Comparison of ENCODE assay signal across 8 cellular contexts in genomic region chr4:9000505-9001001, GRCh38.
DNase-seq lines count a peak whose midpoint lies in the region; ATAC-seq and TF ChIP-seq lines count a peak whose summit lies in the region.
"Not testable (repeated sequence)": the region's sequence is repeated elsewhere in the genome, so short reads cannot be mapped to it uniquely, and the experiment has no call there.

No MANE protein-coding gene starts in this region.

- not testable (repeated sequence) for H3K4me1 Mint-ChIP-seq in activated T-helper 17 cell treated with anti-CD3 and anti-CD28 coated beads, Interleukin-2, amount 50 U/mL, for 72 hours

- peaks cover 15% of the 10 kb centered on the region for H3K27me3 Mint-ChIP-seq in activated T-helper 17 cell treated with anti-CD3 and anti-CD28 coated beads, Interleukin-2, amount 50 U/mL, for 72 hours

- TF ChIP-seq CTCF in testis (IDR thresholded peaks at IDR 0.05), result peak; percentile 81 to 89 (median 88)

- not testable (repeated sequence) for H3K36me3 ChIP-seq in rectal smooth muscle tissue (ENCODE audit: control insufficient read depth, insufficient read depth, low read length); testis (ENCODE audit: low read depth, missing control alignments)

- H3K9ac ChIP-seq in rectal smooth muscle tissue (ENCODE audit: low read length), result not testable (repeated sequence)

- H3K36me3 Mint-ChIP-seq in activated T-helper 17 cell treated with anti-CD3 and anti-CD28 coated beads, Interleukin-2, amount 50 U/mL, for 72 hours (ENCODE audit: low read depth), result not testable (repeated sequence)

- not testable (repeated sequence) for H3K27me3 ChIP-seq in rectal smooth muscle tissue (ENCODE audit: control insufficient read depth, insufficient read depth, low read length); testis

- H3K4me1 ChIP-seq in rectal smooth muscle tissue (ENCODE audit: control insufficient read depth, insufficient read depth, low read length); testis: not testable (repeated sequence)

- H3K27ac Mint-ChIP-seq in activated T-helper 17 cell treated with anti-CD3 and anti-CD28 coated beads, Interleukin-2, amount 50 U/mL, for 72 hours, result not testable (repeated sequence)

- H3K4me3 Mint-ChIP-seq in activated T-helper 17 cell treated with anti-CD3 and anti-CD28 coated beads, Interleukin-2, amount 50 U/mL, for 72 hours, result peak overlapping the region; percentile 46

- not testable (repeated sequence) for TF ChIP-seq POLR2A in testis (IDR thresholded peaks at IDR 0.05)

- ATAC-seq in activated T-helper 17 cell treated with anti-CD3 and anti-CD28 coated beads, Interleukin-2, amount 50 U/mL, for 72 hours (replicated peaks), result peak; percentile 37

- H3K27ac ChIP-seq in rectal smooth muscle tissue (ENCODE audit: low read depth, low read length); testis: not testable (repeated sequence)

- H3K9me3 ChIP-seq in testis, result not testable (repeated sequence)

- intact Hi-C loops in testis (cut with DNase I; ENCODE audit: low total_unique reads), result not testable (repeated sequence)

- H3K4me3 ChIP-seq in Jurkat, Clone E6-1 (ENCODE audit: low read length), result not testable (repeated sequence)
- H3K4me3 ChIP-seq in rectal smooth muscle tissue (ENCODE audit: low read length), result peak overlapping the region; percentile 57
- H3K4me3 ChIP-seq in testis, result peak overlapping the region in 1 of 2 donors; percentile 21

- not testable (repeated sequence) for H3K9me3 Mint-ChIP-seq in activated T-helper 17 cell treated with anti-CD3 and anti-CD28 coated beads, Interleukin-2, amount 50 U/mL, for 72 hours

- WGBS in testis, 2 donors, result 0 to 20% methylated on average over 1 to 2 of the region's 52 CpGs

- DNase-seq in DMS 273 (lab: John Stamatoyannopoulos, UW; ENCODE audit: unreplicated experiment), result peak; percentile 59
- peak; percentile 1 for DNase-seq in Jurkat, Clone E6-1 (ENCODE audit: low read depth, low spot score)
- peak; percentile 60 for DNase-seq in SKM-1 treated with dmso at 0.1 percent for 144 hours (lab: John Stamatoyannopoulos, UW; ENCODE audit: unreplicated experiment)
- DNase-seq in effector CD4-positive, alpha-beta T cell, result peak; percentile 23
- DNase-seq in iris pigment epithelial cell (ENCODE audit: low read depth), result peak; percentile 16
- peak; percentile 57 for DNase-seq in testis

Comparison
In these comparisons a context has a peak if more than half of its experiments do, and no peak if none do; other contexts are left out.
1. DNase-seq: peak in every context shown above with its lines; median percentile 60 in SKM-1 treated with dmso at 0.1 percent for 144 hours; 59 in DMS 273; 57 in testis; 23 in effector CD4-positive, alpha-beta T cell; 16 in iris pigment epithelial cell; 1 in Jurkat, Clone E6-1.